ENCODE assay signal across 8 cellular contexts in genomic region chr7:37052673-37053072, GRCh38.
DNase-seq lines count a peak whose midpoint lies in the region; ATAC-seq lines count a peak whose summit lies in the region.

No MANE protein-coding gene starts in this region.

- H3K4me3 Mint-ChIP-seq in activated CD4-positive, alpha-beta T cell treated with anti-CD3 and anti-CD28 coated beads, Interleukin-2, amount 10 ng/mL, durations not matched to agents 7 days and 5 days: no peak overlapping the region
- H3K4me3 Mint-ChIP-seq in activated T-cell treated with anti-CD3 and anti-CD28 coated beads, Interleukin-2, amount 50 U/mL, for 24 hours: no peak overlapping the region

- CTCF ChIA-PET in activated CD4-positive, alpha-beta T cell treated with anti-CD3 and anti-CD28 coated beads, Interleukin-2, amount 10 ng/mL, durations not matched to agents 7 days and 5 days (lab: Charles Lee): no interaction called here

- H3K4me3 ChIP-seq in Jurkat, Clone E6-1 (ENCODE audit: low read length): no peak overlapping the region

- H3K27me3 Mint-ChIP-seq in activated CD4-positive, alpha-beta T cell treated with anti-CD3 and anti-CD28 coated beads, Interleukin-2, amount 10 ng/mL, durations not matched to agents 7 days and 5 days: no peaks in the 10 kb centered on the region
- H3K27me3 Mint-ChIP-seq in activated T-cell treated with anti-CD3 and anti-CD28 coated beads, Interleukin-2, amount 50 U/mL, for 24 hours: no peaks in the 10 kb centered on the region

- DNase-seq in DMS 273 (lab: John Stamatoyannopoulos, UW; ENCODE audit: unreplicated experiment): peak; percentile 84
- DNase-seq in Jurkat, Clone E6-1 (ENCODE audit: low read depth, low spot score): peak; percentile 41
- DNase-seq in activated CD4-positive, alpha-beta T cell treated with anti-CD3 and anti-CD28 coated beads, Interleukin-2, amount 10 ng/mL, durations not matched to agents 7 days and 5 days: peak; percentile 37
- peak; percentile 80 for DNase-seq in islet precursor cell
- no peak for DNase-seq in foreskin melanocyte
- DNase-seq in activated T-cell treated with anti-CD3 and anti-CD28 coated beads, Interleukin-2, amount 50 U/mL, for 24 hours: no peak

- peaks cover 18% of the 10 kb centered on the region for H3K36me3 Mint-ChIP-seq in activated CD4-positive, alpha-beta T cell treated with anti-CD3 and anti-CD28 coated beads, Interleukin-2, amount 10 ng/mL, durations not matched to agents 7 days and 5 days (ENCODE audit: low read depth)
- H3K36me3 Mint-ChIP-seq in activated T-cell treated with anti-CD3 and anti-CD28 coated beads, Interleukin-2, amount 50 U/mL, for 24 hours (ENCODE audit: low read depth): peaks cover 67% of the 10 kb centered on the region

- H3K9me3 Mint-ChIP-seq in activated CD4-positive, alpha-beta T cell treated with anti-CD3 and anti-CD28 coated beads, Interleukin-2, amount 10 ng/mL, durations not matched to agents 7 days and 5 days: no peaks in the 10 kb centered on the region
- H3K9me3 Mint-ChIP-seq in activated T-cell treated with anti-CD3 and anti-CD28 coated beads, Interleukin-2, amount 50 U/mL, for 24 hours: peaks cover 3% of the 10 kb centered on the region

- no peaks in the 10 kb centered on the region for H3K4me1 Mint-ChIP-seq in activated CD4-positive, alpha-beta T cell treated with anti-CD3 and anti-CD28 coated beads, Interleukin-2, amount 10 ng/mL, durations not matched to agents 7 days and 5 days
- H3K4me1 Mint-ChIP-seq in activated T-cell treated with anti-CD3 and anti-CD28 coated beads, Interleukin-2, amount 50 U/mL, for 24 hours (ENCODE audit: low read depth): peaks cover 18% of the 10 kb centered on the region

- no peak overlapping the region for H3K27ac Mint-ChIP-seq in activated CD4-positive, alpha-beta T cell treated with anti-CD3 and anti-CD28 coated beads, Interleukin-2, amount 10 ng/mL, durations not matched to agents 7 days and 5 days
- H3K27ac Mint-ChIP-seq in activated T-cell treated with anti-CD3 and anti-CD28 coated beads, Interleukin-2, amount 50 U/mL, for 24 hours: no peak overlapping the region

- ATAC-seq in GM19455 (IDR thresholded peaks at IDR 0.05; ENCODE audit: unreplicated experiment): no peak
- no peak for ATAC-seq in GM21526 (IDR thresholded peaks at IDR 0.05; ENCODE audit: low FRiP score, unreplicated experiment)

- POLR2A ChIA-PET in activated CD4-positive, alpha-beta T cell treated with anti-CD3 and anti-CD28 coated beads, Interleukin-2, amount 10 ng/mL, durations not matched to agents 7 days and 5 days (lab: Charles Lee): no interaction called here

Comparison
In these comparisons a context has a peak if more than half of its experiments do, and no peak if none do; other contexts are left out.
1. DNase-seq: peak in DMS 273 (single experiment), Jurkat, Clone E6-1 (single experiment), activated CD4-positive, alpha-beta T cell treated with anti-CD3 and anti-CD28 coated beads, Interleukin-2, amount 10 ng/mL, durations not matched to agents 7 days and 5 days (single experiment) and islet precursor cell (single experiment); none in foreskin melanocyte (single experiment) and activated T-cell treated with anti-CD3 and anti-CD28 coated beads, Interleukin-2, amount 50 U/mL, for 24 hours (single experiment).